ENCODE assay signal across 1 cellular context in genomic region chr3:8371955-8372600, GRCh38.
TF ChIP-seq lines count a peak whose summit lies in the region.

No MANE protein-coding gene starts in this region.

TF ChIP-seq in K562, 482 proteins besides CTCF, POLR2A, EP300 and RAD21 (continued from another document):
- TF ChIP-seq CREB5 (CRISPR knock-in tag; IDR thresholded peaks at IDR 0.05) (no peak), ZBTB7A (IDR thresholded peaks at IDR 0.05; ENCODE audit: borderline replicate concordance, control insufficient read depth, low read depth, low read length) (no peak), PBX2 (CRISPR knock-in tag; IDR thresholded peaks at IDR 0.05; ENCODE audit: low read depth) (no peak), PBX2 (tag; conservative IDR thresholded peaks at IDR 0.05; ENCODE audit: low read depth) (no peak), MBD1 (CRISPR knock-in tag; IDR thresholded peaks at IDR 0.05) (no peak), FOXA3 (CRISPR knock-in tag; conservative IDR thresholded peaks at IDR 0.05 in 1 of 2, IDR thresholded peaks at IDR 0.05 in 1 of 2) (peak in 1 of 2 experiments; percentile 91; a peak in 2 of 4 replicates), SMAD4 (CRISPR knock-in tag; conservative IDR thresholded peaks at IDR 0.05) (0 out of 2 replicates have a peak, but pooled peaks have one; percentile 52), ZNF75A (CRISPR knock-in tag; IDR thresholded peaks at IDR 0.05) (no peak; the same call in 1 of the 2 replicates), ZNF518B (CRISPR knock-in tag; IDR thresholded peaks at IDR 0.05) (no peak), TRIM24 (IDR thresholded peaks at IDR 0.05) (no peak), LARP7 (IDR thresholded peaks at IDR 0.05) (no peak), MTA3 (IDR thresholded peaks at IDR 0.05; ENCODE audit: borderline replicate concordance) (no peak), MAZ (CRISPR knock-in tag; conservative IDR thresholded peaks at IDR 0.05 in 1 of 2, IDR thresholded peaks at IDR 0.05 in 1 of 2) (0 out of 4 replicates have a peak, but pooled peaks of 1 of the 2 experiments have one; percentile 19)
